ENCODE assay signal across 33 cellular contexts in genomic region chr11:76978239-76978638, GRCh38. TPM values are rescaled to one million over a fixed set of nuclear protein-coding genes. Genes with fewer than 3 reads are reported as not detected.
"Had no signal": no experiment of that assay in that cellular context is flagged by ENCODE, and none has a peak within 500 bp of the region (broad histone marks: within the 10 kb centered on the region; RNA-seq: fewer than 3 reads in every experiment).

No MANE protein-coding gene starts in this region.

- H3K4me2 ChIP-seq: neural progenitor cell, smooth muscle cell had no signal

- H3K9me3 Mint-ChIP-seq: effector memory CD8-positive, alpha-beta T cell; natural killer cell treated with Interleukin-12 subunit alpha and Interleukin-12 subunit beta and Interleukin-15 and Interleukin-18, amount 100 ng/mL, for 72 hours; neural progenitor cell had no signal

- H3K9me3 ChIP-seq: gastrocnemius medialis, mucosa of descending colon, prostate gland, right atrium auricular region, suprapubic skin, transverse colon, upper lobe of right lung, uterus had no signal

- DNase-seq: effector memory CD8-positive, alpha-beta T cell; foreskin fibroblast; gastrocnemius medialis; kidney; left lung; mesenchymal stem cell; mucosa of descending colon; naive B cell; stimulated activated CD4-positive, alpha-beta T cell treated with anti-CD3 and anti-CD28 coated beads, Interleukin-12 subunit alpha, Interleukin-12 subunit beta, amount 100 ng/mL, for 4 hours; stimulated activated CD4-positive, alpha-beta T cell treated with anti-CD3 and anti-CD28 coated beads, Interleukin-1b, Interleukin-23, amount 100 ng/mL, for 48 hours; stimulated activated CD4-positive, alpha-beta T cell treated with anti-CD3 and anti-CD28 coated beads, Interleukin-4, amount 100 ng/mL, for 1 hour; stimulated activated CD8-positive, alpha-beta memory T cell treated with anti-CD3 and anti-CD28 coated beads, Interleukin-4, amount 100 ng/mL, for 48 hours; stimulated activated naive CD4-positive, alpha-beta T cell; stimulated activated naive CD8-positive, alpha-beta T cell treated with anti-CD3 and anti-CD28 coated beads, Interleukin-15, amount 100 ng/mL, for 72 hours; transverse colon; upper lobe of right lung; uterus had no signal

- H3K4me1 Mint-ChIP-seq: mesothelial cell of epicardium; naive B cell; neural progenitor cell; stimulated activated naive CD8-positive, alpha-beta T cell treated with anti-CD3 and anti-CD28 coated beads, Interleukin-15, amount 100 ng/mL, for 72 hours had no signal

- H2AFZ ChIP-seq: neural progenitor cell had no signal

- H3K9ac ChIP-seq: neural progenitor cell had no signal

- H3K36me3 ChIP-seq: gastrocnemius medialis, neural progenitor cell, prostate gland, right atrium auricular region, transverse colon, uterus had no signal

- ATAC-seq: effector memory CD8-positive, alpha-beta T cell; esophagus mucosa; gastrocnemius medialis; left lung; mucosa of descending colon; sciatic nerve; stimulated activated naive CD8-positive, alpha-beta T cell treated with anti-CD3 and anti-CD28 coated beads, Interleukin-15, amount 100 ng/mL, for 72 hours had no signal

- H3K27me3 ChIP-seq: gastrocnemius medialis, left lung, neural progenitor cell, right atrium auricular region, suprapubic skin, transverse colon, upper lobe of right lung, uterus had no signal

- H3K4me3 ChIP-seq: coronary artery, gastrocnemius medialis, left lung, mucosa of descending colon, neural progenitor cell, prostate gland, right atrium auricular region, smooth muscle cell, suprapubic skin, transverse colon, upper lobe of right lung, uterus had no signal

- H3K4me1 ChIP-seq: gastrocnemius medialis, left lung, neural progenitor cell, right atrium auricular region, suprapubic skin, upper lobe of right lung, uterus had no signal

- H3K27me3 Mint-ChIP-seq: effector memory CD8-positive, alpha-beta T cell; naive B cell; natural killer cell treated with Interleukin-12 subunit alpha and Interleukin-12 subunit beta and Interleukin-15 and Interleukin-18, amount 100 ng/mL, for 72 hours; stimulated activated naive CD8-positive, alpha-beta T cell treated with anti-CD3 and anti-CD28 coated beads, Interleukin-15, amount 100 ng/mL, for 72 hours had no signal

- H3K4me3 Mint-ChIP-seq: effector memory CD8-positive, alpha-beta T cell; mesothelial cell of epicardium; naive B cell; natural killer cell treated with Interleukin-12 subunit alpha and Interleukin-12 subunit beta and Interleukin-15 and Interleukin-18, amount 100 ng/mL, for 72 hours; neural progenitor cell; stimulated activated naive CD8-positive, alpha-beta T cell treated with anti-CD3 and anti-CD28 coated beads, Interleukin-15, amount 100 ng/mL, for 72 hours had no signal

- H3K27ac ChIP-seq: coronary artery, epithelial cell of prostate, gastrocnemius medialis, left lung, neural progenitor cell, prostate gland, right atrium auricular region, suprapubic skin, upper lobe of right lung, uterus had no signal

- H3K36me3 Mint-ChIP-seq: mesothelial cell of epicardium; natural killer cell treated with Interleukin-12 subunit alpha and Interleukin-12 subunit beta and Interleukin-15 and Interleukin-18, amount 100 ng/mL, for 72 hours; neural progenitor cell had no signal

- H3K27ac Mint-ChIP-seq: effector memory CD8-positive, alpha-beta T cell; mesothelial cell of epicardium; naive B cell; natural killer cell treated with Interleukin-12 subunit alpha and Interleukin-12 subunit beta and Interleukin-15 and Interleukin-18, amount 100 ng/mL, for 72 hours; neural progenitor cell; stimulated activated naive CD8-positive, alpha-beta T cell treated with anti-CD3 and anti-CD28 coated beads, Interleukin-15, amount 100 ng/mL, for 72 hours had no signal

RNA-seq across cellular contexts. Expression of gene B3GNT6, which starts 56.0 kb away (rescaled TPM):
- total RNA-seq: dermis microvascular lymphatic vessel endothelial cell; glomerular endothelial cell; kidney; lung microvascular endothelial cell; mesothelial cell of epicardium; natural killer cell treated with Interleukin-12 subunit alpha and Interleukin-12 subunit beta and Interleukin-15 and Interleukin-18, amount 100 ng/mL, for 72 hours; osteocyte; right atrium auricular region; sciatic nerve; suprapubic skin; upper lobe of right lung had no signal
- polyA plus RNA-seq: thymus had no signal
